In genomic region chr14:77140937-77141591, GRCh38 we compare ENCODE assay signal across 8 cellular contexts. TPM values are rescaled to one million over a fixed set of nuclear protein-coding genes. Genes with fewer than 3 reads are reported as not detected.
A peak's percentile ranks its signal among the peaks of the same experiment; 100 is the strongest.
DNase-seq lines count a peak whose midpoint lies in the region; ATAC-seq and TF ChIP-seq lines count a peak whose summit lies in the region.

No MANE protein-coding gene starts in this region.

- WGBS in body of pancreas, 2 donors, result 0 to 1% methylated on average over 26 to 69 of the region's 73 CpGs
- 0 to 4% methylated on average over 8 to 43 of the region's 73 CpGs for WGBS in upper lobe of left lung, 2 donors

- ATAC-seq in body of pancreas (peak; percentile 44), left colon (peak; percentile 24), upper lobe of left lung (ENCODE audit: low FRiP score in 2 of 2) (peak in 1 of 2 donors; percentile 17)

- intact Hi-C loops in body of pancreas (cut with DNase I), result no loop called here
- intact Hi-C loops in left colon (cut with DNase I, micrococcal nuclease), result no loop called here

- H3K36me3 ChIP-seq in body of pancreas (replicated peaks in 1 of 2; ENCODE audit: insufficient read depth in 1 of 2, low read depth in 2 of 2) (no peaks in the 10 kb centered on the region), upper lobe of left lung (no peaks in the 10 kb centered on the region)

- H3K27ac ChIP-seq in body of pancreas, result no peak overlapping the region
- H3K27ac ChIP-seq in upper lobe of left lung, result no peak overlapping the region

- H3K27me3 ChIP-seq in body of pancreas (peaks cover 0 to 33% of the 10 kb centered on the region in 2 donors), upper lobe of left lung (peaks cover 0 to 39% (median 19%) of the 10 kb centered on the region in 4 donors)

- TF ChIP-seq CTCF in LNCaP clone FGC (IDR thresholded peaks at IDR 0.05; ENCODE audit: control insufficient read depth, extremely low read depth, insufficient read depth), result peak; percentile 49
- TF ChIP-seq CTCF in body of pancreas (IDR thresholded peaks at IDR 0.05), result peak in 4 of 7 experiments; percentile 6 to 20 (median 14)
- peak in 5 of 6 experiments; percentile 22 to 57 (median 25) for TF ChIP-seq CTCF in upper lobe of left lung (IDR thresholded peaks at IDR 0.05)

- no peak for TF ChIP-seq POLR2A in body of pancreas (IDR thresholded peaks at IDR 0.05)
- TF ChIP-seq POLR2A in upper lobe of left lung (IDR thresholded peaks at IDR 0.05), result no peak

- no peaks in the 10 kb centered on the region for H3K9me3 ChIP-seq in body of pancreas
- no peaks in the 10 kb centered on the region for H3K9me3 ChIP-seq in upper lobe of left lung

- no peak for TF ChIP-seq EP300 in upper lobe of left lung (IDR thresholded peaks at IDR 0.05)

- H3K4me3 ChIP-seq in LNCaP clone FGC (ENCODE audit: low read depth, low read length) (no peak overlapping the region), body of pancreas (peak overlapping the region in 1 of 2 donors; percentile 12), upper lobe of left lung (peak overlapping the region in 3 of 4 donors; percentile 30 to 47 (median 33))

- H3K4me1 ChIP-seq in body of pancreas, result peaks cover 26% of the 10 kb centered on the region
- peaks cover 24 to 31% (median 25%) of the 10 kb centered on the region in 4 donors for H3K4me1 ChIP-seq in upper lobe of left lung

- DNase-seq in DMS114 treated with DMSO at 0.1 percent for 48 hours (lab: John Stamatoyannopoulos, UW; ENCODE audit: unreplicated experiment) (peak; percentile 36), LNCaP clone FGC (ENCODE audit: low read depth) (no peak), body of pancreas (no peak), left colon (no peak), upper lobe of left lung (peak in 1 of 2 donors; percentile 85), NCI-H774 (lab: John Stamatoyannopoulos, UW) (no peak), NCI-H1048 (lab: John Stamatoyannopoulos, UW) (no peak), GM19240 (ENCODE audit: insufficient read length, low spot score) (no peak)

RNA-seq across cellular contexts. Expression of gene ZDHHC22, which starts 0.5 kb away (rescaled TPM):
- not detected for total RNA-seq in body of pancreas
- not detected for total RNA-seq in left colon
- total RNA-seq in upper lobe of left lung, result under 1 TPM in 1 of 6 donors, not detected in 5; 0.06 TPM

RNA-seq across cellular contexts. Expression of gene TMEM63C, which starts 40.5 kb away (rescaled TPM):
- total RNA-seq in body of pancreas, result 1 to 10 TPM in 1 of 2 donors, under 1 TPM in 1; 0.33 to 3.6 TPM
- 10 to 100 TPM; 22.4 to 43.0 TPM for total RNA-seq in left colon
- total RNA-seq in upper lobe of left lung, result 1 to 10 TPM in 1 of 6 donors, under 1 TPM in 3, not detected in 2; 0.15 to 8.3 (median 0.80) TPM

RNA-seq across cellular contexts. Expression of gene CIPC, which starts 43.0 kb away (rescaled TPM):
- total RNA-seq in body of pancreas (10 to 100 TPM; 13.7 to 17.1 TPM), left colon (10 to 100 TPM; 50.4 to 52.0 TPM), upper lobe of left lung (10 to 100 TPM; 25.1 to 42.4 (median 32.7) TPM)
